In the genomic region with DNA sequence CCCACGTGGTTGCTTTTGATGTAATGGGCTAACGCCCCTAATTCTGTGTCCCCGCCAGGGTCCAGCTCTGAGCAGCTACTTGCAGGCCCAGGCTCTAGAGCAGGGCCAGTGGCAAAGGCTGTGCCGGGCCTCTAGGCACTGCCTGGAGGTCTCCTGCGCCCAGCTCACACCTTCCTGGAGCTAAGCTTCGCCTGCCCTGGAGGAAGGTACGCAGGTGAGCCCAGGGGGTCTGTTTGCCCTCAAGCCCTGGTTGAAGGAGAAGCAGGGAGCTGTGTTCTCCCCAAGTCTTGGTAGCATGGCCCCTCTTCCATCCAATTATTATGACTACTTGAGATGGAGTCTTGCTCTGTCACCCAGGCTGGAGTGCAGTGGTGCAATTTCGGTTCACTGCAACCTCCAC, we compare ENCODE assay signal across 31 cellular contexts. TPM values are rescaled to one million over a fixed set of nuclear protein-coding genes. Genes with fewer than 3 reads are reported as not detected.
"Had no signal": no experiment of that assay in that cellular context is flagged by ENCODE, and none has a peak within 500 bp of the region (broad histone marks: within the 10 kb centered on the region; RNA-seq: fewer than 3 reads in every experiment).

No MANE protein-coding gene starts in this region.

- FAIRE-seq: astrocyte, colon had no signal

- H3K9me3 ChIP-seq: esophagus muscularis mucosa, gastrocnemius medialis had no signal

- H3K4me3 ChIP-seq: esophagus muscularis mucosa, gastrocnemius medialis had no signal

- DNase-seq: activated CD4-positive, alpha-beta memory T cell treated with anti-CD3 and anti-CD28 coated beads, Interleukin-2, amount 10 ng/mL, durations not matched to agents 7 days and 5 days; activated CD4-positive, alpha-beta T cell treated with anti-CD3 and anti-CD28 coated beads for 36 hours; activated CD4-positive, alpha-beta T cell treated with anti-CD3 and anti-CD28 coated beads, Interleukin-2, amount 10 ng/mL, durations not matched to agents 7 days and 5 days; activated CD4-positive, alpha-beta T cell treated with anti-CD3 and anti-CD28 coated beads, Interleukin-2, amount 50 U/mL, for 4 hours; activated CD4-positive, CD25-positive, alpha-beta regulatory T cell; activated CD4-positive, CD25-positive, alpha-beta regulatory T cell treated with anti-CD3 and anti-CD28 coated beads, Interleukin-2, amount 50 U/mL, for 72 hours; activated CD8-positive, alpha-beta memory T cell treated with anti-CD3 and anti-CD28 coated beads, Interleukin-2, amount 50 U/mL, for 48 hours; activated effector memory CD4-positive, alpha-beta T cell treated with Interleukin-2 at 50 U/mL for 16 hours; activated gamma-delta T cell treated with Interleukin-2 at 50 U/mL for 16 hours; activated naive CD4-positive, alpha-beta T cell treated with anti-CD3 and anti-CD28 coated beads, Interleukin-2, amount 50 U/mL, for 16 hours; activated naive CD4-positive, alpha-beta T cell treated with Interleukin-2 at 50 U/mL for 16 hours; activated T-cell treated with anti-CD3 and anti-CD28 coated beads for 4 hours; activated T-cell treated with anti-CD3 and anti-CD28 coated beads, Interleukin-2, amount 50 U/mL, for 24 hours; activated T-cell treated with anti-CD3 and anti-CD28 coated beads, Interleukin-2, amount 50 U/mL, for 72 hours; amniotic stem cell; anterior cingulate cortex; brain microvascular endothelial cell; cortex of kidney; dermis blood vessel endothelial cell; effector CD4-positive, alpha-beta T cell; effector memory CD8-positive, alpha-beta T cell; erythroblast; foreskin keratinocyte; gastrocnemius medialis; T-helper 2 cell had no signal

- H3K27ac ChIP-seq: brain microvascular endothelial cell, esophagus muscularis mucosa, foreskin keratinocyte, gastrocnemius medialis had no signal

- H3K36me3 ChIP-seq: brain microvascular endothelial cell, esophagus muscularis mucosa, gastrocnemius medialis had no signal

RNA-seq across cellular contexts. Expression of a gene that starts 5.2 kb away (rescaled TPM):
- total RNA-seq: activated CD4-positive, alpha-beta memory T cell treated with anti-CD3 and anti-CD28 coated beads, Interleukin-2, amount 10 ng/mL, durations not matched to agents 7 days and 5 days; activated CD4-positive, alpha-beta T cell treated with anti-CD3 and anti-CD28 coated beads for 36 hours; activated CD4-positive, alpha-beta T cell treated with anti-CD3 and anti-CD28 coated beads, Interleukin-2, amount 10 ng/mL, durations not matched to agents 7 days and 5 days; activated T-cell treated with anti-CD3 and anti-CD28 coated beads, Interleukin-2, amount 50 U/mL, for 72 hours; activated T-helper 17 cell treated with anti-CD3 and anti-CD28 coated beads, Interleukin-2, amount 50 U/mL, for 72 hours; bronchial epithelial cell; dermis blood vessel endothelial cell; T-helper 1 cell treated with Interleukin-12 subunit alpha and Interleukin-12 subunit beta and Interleukin-4 antibody, amounts not matched to agents 30 ng/mL and 1 ng/mL, for 36 hours had no signal
